In genomic region chr16:50272687-50273381, GRCh38 we compare ENCODE assay signal across 15 cellular contexts. TPM values are rescaled to one million over a fixed set of nuclear protein-coding genes. Genes with fewer than 3 reads are reported as not detected.
A peak's percentile ranks its signal among the peaks of the same experiment; 100 is the strongest.
DNase-seq lines count a peak whose midpoint lies in the region; ATAC-seq and TF ChIP-seq lines count a peak whose summit lies in the region.
"Had no signal": no experiment of that assay in that cellular context is flagged by ENCODE, and none has a peak within 500 bp of the region (broad histone marks: within the 10 kb centered on the region; RNA-seq: fewer than 3 reads in every experiment).

No MANE protein-coding gene starts in this region.

- no peaks in the 10 kb centered on the region for H3K27me3 ChIP-seq in spleen (replicated peaks in 1 of 7)
- H3K27me3 ChIP-seq: ascending aorta, neural progenitor cell had no signal

- TF ChIP-seq CTCF in chondrocyte (IDR thresholded peaks at IDR 0.05): no peak
- no peak for TF ChIP-seq CTCF in spleen (IDR thresholded peaks at IDR 0.05 in 8 of 11, conservative IDR thresholded peaks at IDR 0.05 in 3 of 11)

- no peaks in the 10 kb centered on the region for H3K9me3 ChIP-seq in spleen
- H3K9me3 ChIP-seq: ascending aorta had no signal

- H3K27ac ChIP-seq in spleen: peak overlapping the region in 7 of 8 donors; percentile 19 to 98 (median 94)
- H3K27ac ChIP-seq: neural progenitor cell had no signal

- peak overlapping the region; percentile 98 for H3K27ac Mint-ChIP-seq in activated T-cell treated with anti-CD3 and anti-CD28 coated beads, Interleukin-2, amount 50 U/mL, for 24 hours
- no peak overlapping the region for H3K27ac Mint-ChIP-seq in chondrocyte (ENCODE audit: unreplicated experiment)

- DNase-seq in activated T-cell treated with anti-CD3 and anti-CD28 coated beads, Interleukin-2, amount 50 U/mL, for 24 hours: no peak
- DNase-seq in activated T-cell treated with anti-CD3 and anti-CD28 coated beads for 4 hours (no peak), RPMI8226 (peak; percentile 1), chondrocyte (ENCODE audit: low spot score) (peak; percentile 36), spleen (peak; percentile 73), NCI-H510A treated with DMSO at 0.1 percent for 48 hours (lab: John Stamatoyannopoulos, UW) (no peak)
- DNase-seq in central memory CD4-positive, alpha-beta T cell: no peak
- DNase-seq: DMS53, hypothalamus, NCI-H1930, NCI-H82, SHP77 had no signal

- peaks cover 0 to 11% (median 0%) of the 10 kb centered on the region in 6 donors for H3K36me3 ChIP-seq in spleen
- H3K36me3 ChIP-seq: ascending aorta, neural progenitor cell had no signal

- H3K4me1 ChIP-seq in spleen: peaks cover 50 to 100% (median 99%) of the 10 kb centered on the region in 6 donors
- H3K4me1 ChIP-seq: ascending aorta, neural progenitor cell had no signal

- intact Hi-C loops in spleen (cut with DNase I; ENCODE audit: low total_unique reads): no loop called here

- no peak for ATAC-seq in HG03175 (IDR thresholded peaks at IDR 0.05; ENCODE audit: unreplicated experiment)

- H3K4me3 Mint-ChIP-seq in activated T-cell treated with anti-CD3 and anti-CD28 coated beads, Interleukin-2, amount 50 U/mL, for 24 hours: peak overlapping the region; percentile 89
- no peak overlapping the region for H3K4me3 Mint-ChIP-seq in chondrocyte (ENCODE audit: unreplicated experiment)
- H3K4me3 Mint-ChIP-seq: neural progenitor cell had no signal

- peak overlapping the region in 1 of 8 donors; percentile 72 for H3K4me3 ChIP-seq in spleen
- H3K4me3 ChIP-seq: ascending aorta, neural progenitor cell had no signal

- H3K9me3 Mint-ChIP-seq in activated T-cell treated with anti-CD3 and anti-CD28 coated beads, Interleukin-2, amount 50 U/mL, for 24 hours: no peaks in the 10 kb centered on the region
- no peaks in the 10 kb centered on the region for H3K9me3 Mint-ChIP-seq in chondrocyte (ENCODE audit: low read depth)

- 67 to 90% (median 71%) methylated on average over 2 to 5 of the region's 5 CpGs for WGBS in spleen, 5 donors

- peaks cover 65% of the 10 kb centered on the region for H3K36me3 Mint-ChIP-seq in activated T-cell treated with anti-CD3 and anti-CD28 coated beads, Interleukin-2, amount 50 U/mL, for 24 hours (ENCODE audit: low read depth)
- H3K36me3 Mint-ChIP-seq in chondrocyte (ENCODE audit: low read depth): no peaks in the 10 kb centered on the region
- H3K36me3 Mint-ChIP-seq: neural progenitor cell had no signal

- H3K4me1 Mint-ChIP-seq in activated T-cell treated with anti-CD3 and anti-CD28 coated beads, Interleukin-2, amount 50 U/mL, for 24 hours (ENCODE audit: low read depth): peaks cover 95% of the 10 kb centered on the region
- H3K4me1 Mint-ChIP-seq in chondrocyte (ENCODE audit: low read depth): no peaks in the 10 kb centered on the region
- H3K4me1 Mint-ChIP-seq: neural progenitor cell had no signal

- TF ChIP-seq POLR2A in spleen (IDR thresholded peaks at IDR 0.05): no peak

- no peaks in the 10 kb centered on the region for H3K27me3 Mint-ChIP-seq in activated T-cell treated with anti-CD3 and anti-CD28 coated beads, Interleukin-2, amount 50 U/mL, for 24 hours
- no peaks in the 10 kb centered on the region for H3K27me3 Mint-ChIP-seq in chondrocyte (ENCODE audit: low read depth)

RNA-seq across cellular contexts. Expression of gene ADCY7, which starts 6.5 kb away (rescaled TPM):
- total RNA-seq in chondrocyte (8.8 to 11.8 TPM (median 9.1 TPM) in 3 replicates), spleen (100 to 1,000 TPM in 5 of 7 donors, 10 to 100 TPM in 2; 68.6 to 158 (median 126) TPM)
- polyA plus RNA-seq in spleen: 10 to 100 TPM in 2 of 3 donors, 1 to 10 TPM in 1; 9.8 to 32.3 (median 16.3) TPM

Comparison
In these comparisons a context has a peak if more than half of its experiments do, and no peak if none do; other contexts are left out.
1. DNase-seq: peak in RPMI8226 (single experiment), chondrocyte (single experiment) and spleen (single experiment); none in activated T-cell treated with anti-CD3 and anti-CD28 coated beads, Interleukin-2, amount 50 U/mL, for 24 hours (single experiment), activated T-cell treated with anti-CD3 and anti-CD28 coated beads for 4 hours (single experiment), central memory CD4-positive, alpha-beta T cell (single experiment) and NCI-H510A treated with DMSO at 0.1 percent for 48 hours (single experiment).